ENCODE assay signal across 25 cellular contexts in the genomic region with DNA sequence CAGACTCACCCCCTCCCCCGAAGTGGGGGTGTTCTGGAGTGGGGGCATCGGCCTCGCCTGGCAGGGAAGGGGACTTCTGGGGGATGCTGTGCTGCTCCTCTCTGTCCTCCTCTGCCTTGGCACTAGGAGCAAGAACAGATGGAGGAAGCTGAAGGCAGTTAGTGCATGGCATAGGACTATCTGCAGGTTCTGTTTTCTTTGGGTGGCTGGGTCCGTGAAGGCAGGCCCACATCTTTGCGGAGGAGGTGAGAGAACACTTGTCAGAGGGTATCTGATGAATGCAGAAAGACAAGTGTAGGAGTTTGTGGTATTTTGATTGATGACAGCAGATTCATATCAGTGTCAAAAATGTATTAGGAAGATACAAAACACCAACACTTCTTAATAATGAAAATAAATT.
A peak's percentile ranks its signal among the peaks of the same experiment; 100 is the strongest.
DNase-seq lines count a peak whose midpoint lies in the region; ATAC-seq, FAIRE-seq and TF ChIP-seq lines count a peak whose summit lies in the region.
"Had no signal": no experiment of that assay in that cellular context is flagged by ENCODE, and none has a peak within 500 bp of the region (broad histone marks: within the 10 kb centered on the region; RNA-seq: fewer than 3 reads in every experiment).

No MANE protein-coding gene starts in this region.

- no peak for FAIRE-seq in K562 (lab: Jason Lieb, UNC)
- FAIRE-seq: D721Med, HepG2 had no signal

- H3K9me3 ChIP-seq in K562 (replicated peaks; ENCODE audit: control insufficient read depth, insufficient read depth, low read depth, low read length) = no peaks in the 10 kb centered on the region
- no peaks in the 10 kb centered on the region for H3K9me3 ChIP-seq in CD8-positive, alpha-beta T cell (ENCODE audit: low read length)
- H3K9me3 ChIP-seq in osteoblast (ENCODE audit: low read depth, low read length) = no peaks in the 10 kb centered on the region

- H3K27ac ChIP-seq in K562 (ENCODE audit: extremely low read depth, low read depth, low read length) = no peak overlapping the region
- no peak overlapping the region for H3K27ac ChIP-seq in CD8-positive, alpha-beta T cell (ENCODE audit: low read depth, low read length)
- no peak overlapping the region for H3K27ac ChIP-seq in osteoblast (ENCODE audit: low read depth, low read length)
- H3K27ac ChIP-seq: C4-2B, GM23248, HL-60, KMS-11 had no signal

- TF ChIP-seq RAD21 in K562 (CRISPR knock-in tag; conservative IDR thresholded peaks at IDR 0.05 in 1 of 2, IDR thresholded peaks at IDR 0.05 in 1 of 2) = no peak

- H3K4me3 Mint-ChIP-seq in neural crest cell = no peak overlapping the region
- no peak overlapping the region for H3K4me3 Mint-ChIP-seq in CD8-positive, alpha-beta T cell
- H3K4me3 Mint-ChIP-seq: H9, HFFc6 had no signal

- no peaks in the 10 kb centered on the region for H3K36me3 ChIP-seq in K562 (ENCODE audit: control insufficient read depth, insufficient read depth, low read length)
- no peaks in the 10 kb centered on the region for H3K36me3 ChIP-seq in CD8-positive, alpha-beta T cell (ENCODE audit: insufficient read depth, low read length)
- H3K36me3 ChIP-seq in osteoblast (ENCODE audit: insufficient read depth, low read length) = no peaks in the 10 kb centered on the region

- H2AFZ ChIP-seq in K562 (ENCODE audit: low read depth, low read length) (no peak overlapping the region), osteoblast (ENCODE audit: low read length) (no peak overlapping the region)
- H2AFZ ChIP-seq: GM23248 had no signal

- TF ChIP-seq POLR2A in K562 (conservative IDR thresholded peaks at IDR 0.05) = no peak

- CTCF ChIA-PET in K562 (lab: Yijun Ruan, JAX; ENCODE audit: low intra/inter-chr PET ratio) = no interaction called here
- CTCF ChIA-PET in CD8-positive, alpha-beta T cell (lab: Charles Lee) = no interaction called here

- 5% methylated on average over 5 of the region's 5 CpGs for WGBS in K562 (ENCODE audit: insufficient coverage, low coverage, missing lambda C conversion rate)

- no peak overlapping the region for H3K4me2 ChIP-seq in K562 (ENCODE audit: insufficient read depth, low read length)
- H3K4me2 ChIP-seq in osteoblast (ENCODE audit: insufficient read depth, low read length) = no peak overlapping the region
- H3K4me2 ChIP-seq: KMS-11 had no signal

- H3K9me3 Mint-ChIP-seq in neural crest cell = no peaks in the 10 kb centered on the region
- H3K9me3 Mint-ChIP-seq in CD8-positive, alpha-beta T cell = no peaks in the 10 kb centered on the region
- H3K9me3 Mint-ChIP-seq: H9, HFFc6 had no signal

- intact Hi-C loops in K562 (cut with micrococcal nuclease) = no loop called here
- intact Hi-C loops in CD8-positive, alpha-beta T cell (cut with DNase I, micrococcal nuclease) = no loop called here

- no peak for TF ChIP-seq EP300 in K562 (IDR thresholded peaks at IDR 0.05; ENCODE audit: low read length)

- H3K4me3 ChIP-seq in K562 (no peak overlapping the region), osteoblast (ENCODE audit: insufficient read depth, low read length) (no peak overlapping the region)
- H3K4me3 ChIP-seq in CD8-positive, alpha-beta T cell (ENCODE audit: low read depth, low read length) = no peak overlapping the region
- H3K4me3 ChIP-seq: GM23248 had no signal

- H3K27me3 ChIP-seq in K562 (ENCODE audit: control insufficient read depth in 2 of 2, insufficient read depth in 2 of 2, low read length in 2 of 2) (no peaks in the 10 kb centered on the region; a peak in 2 of 5 replicates), osteoblast (ENCODE audit: insufficient read depth, low read length) (no peaks in the 10 kb centered on the region)
- H3K27me3 ChIP-seq in CD8-positive, alpha-beta T cell (ENCODE audit: insufficient read depth, low read length) = no peaks in the 10 kb centered on the region

- in situ Hi-C loops in K562 (cut with MboI) = no loop called here

- H3K36me3 Mint-ChIP-seq in neural crest cell (ENCODE audit: low read depth) = no peaks in the 10 kb centered on the region
- H3K36me3 Mint-ChIP-seq in CD8-positive, alpha-beta T cell = no peaks in the 10 kb centered on the region

- peak; percentile 64 for DNase-seq in Ammon's horn (ENCODE audit: low spot score)
- DNase-seq in OCI-M1 (lab: John Stamatoyannopoulos, UW) = peak; percentile 45
- DNase-seq in K562 (ENCODE audit: extremely low read depth in 1 of 4, low spot score in 3 of 4) = no peak
- no peak for DNase-seq in neural crest cell (ENCODE audit: low read depth, low spot score)
- DNase-seq in CD8-positive, alpha-beta T cell = no peak
- DNase-seq in osteoblast (ENCODE audit: insufficient read length, low spot score, missing footprints) = no peak
- DNase-seq: AML-193, EL, GF-D8, GM23248, H9, HFFc6, NCI-H1105, NCI-H2081 treated with DMSO at 0.1 percent for 48 hours, NCI-H2171 treated with DMSO at 0.1 percent for 48 hours, NCI-H526 treated with DMSO at 0.1 percent for 48 hours, SIG-M5, T-helper 1 cell had no signal

- ATAC-seq in K562 = no peak
- no peak for ATAC-seq in CD8-positive, alpha-beta T cell
- no peak for ATAC-seq in HG02981 (IDR thresholded peaks at IDR 0.05; ENCODE audit: unreplicated experiment)
- no peak for ATAC-seq in GM21515 (IDR thresholded peaks at IDR 0.05; ENCODE audit: unreplicated experiment)
- ATAC-seq: HepG2 had no signal

- H3K27ac Mint-ChIP-seq in neural crest cell (ENCODE audit: unreplicated experiment) = peak overlapping the region; percentile 29
- H3K27ac Mint-ChIP-seq in CD8-positive, alpha-beta T cell = no peak overlapping the region
- H3K27ac Mint-ChIP-seq: H9, HFFc6 had no signal

- no TSS peak for BruUV-seq in K562 (replicated peaks; lab: Mats Ljungman, UMichigan)

- no peaks in the 10 kb centered on the region for H3K27me3 Mint-ChIP-seq in neural crest cell (ENCODE audit: low read depth)
- H3K27me3 Mint-ChIP-seq in CD8-positive, alpha-beta T cell (ENCODE audit: low read depth) = no peaks in the 10 kb centered on the region

- H3K4me1 Mint-ChIP-seq in neural crest cell = no peaks in the 10 kb centered on the region
- no peaks in the 10 kb centered on the region for H3K4me1 Mint-ChIP-seq in CD8-positive, alpha-beta T cell (ENCODE audit: low read depth)
- H3K4me1 Mint-ChIP-seq: H9 had no signal

- H3K4me1 ChIP-seq in K562 (replicated peaks in 1 of 2; ENCODE audit: control insufficient read depth in 2 of 2, insufficient read depth in 2 of 2, low read length in 2 of 2) = no peaks in the 10 kb centered on the region
- no peaks in the 10 kb centered on the region for H3K4me1 ChIP-seq in CD8-positive, alpha-beta T cell (ENCODE audit: insufficient read depth, low read length)
- H3K4me1 ChIP-seq in osteoblast (ENCODE audit: insufficient read depth, low read length) = no peaks in the 10 kb centered on the region

- H4K20me1 ChIP-seq in K562 (replicated peaks; ENCODE audit: control insufficient read depth, insufficient read depth, low read length) (no peaks in the 10 kb centered on the region), osteoblast (ENCODE audit: insufficient read depth, low read length) (no peaks in the 10 kb centered on the region)

- no peaks in the 10 kb centered on the region for H3K9me1 ChIP-seq in K562 (ENCODE audit: control insufficient read depth, insufficient read depth, low read length)

- TF ChIP-seq CTCF in K562 (IDR thresholded peaks at IDR 0.05 in 2 of 3, conservative IDR thresholded peaks at IDR 0.05 in 1 of 3; ENCODE audit: insufficient read depth in 2 of 3, low read depth in 1 of 3, low read length in 3 of 3) (no peak), neural crest cell (conservative IDR thresholded peaks at IDR 0.05) (no peak), osteoblast (IDR thresholded peaks at IDR 0.05; ENCODE audit: extremely low read depth, low read depth, low read length) (no peak)
- TF ChIP-seq CTCF in CD8-positive, alpha-beta T cell (IDR thresholded peaks at IDR 0.05) = no peak

- no peak overlapping the region for H3K9ac ChIP-seq in K562 (ENCODE audit: insufficient read depth in 1 of 2, low read depth in 2 of 2, low read length in 2 of 2)
- H3K9ac ChIP-seq: GM23248, KMS-11 had no signal

- no peaks in the 10 kb centered on the region for H3K79me2 ChIP-seq in K562 (ENCODE audit: control insufficient read depth, insufficient read depth, low read length)
- no peaks in the 10 kb centered on the region for H3K79me2 ChIP-seq in osteoblast (ENCODE audit: insufficient read depth, low read length)

- POLR2A ChIA-PET in K562 (lab: Yijun Ruan, JAX) = no interaction called here
- POLR2A ChIA-PET in CD8-positive, alpha-beta T cell (lab: Charles Lee) = no interaction called here

TF ChIP-seq in K562, 482 proteins besides CTCF, POLR2A, EP300 and RAD21 (continues in another document):
- TF ChIP-seq MAFG (tag; conservative IDR thresholded peaks at IDR 0.05) (no peak), MEIS2 (IDR thresholded peaks at IDR 0.05; ENCODE audit: partially characterized antibody) (peak; percentile 27), PRMT5 (CRISPR knock-in tag; IDR thresholded peaks at IDR 0.05) (no peak), NRF1 (conservative IDR thresholded peaks at IDR 0.05 in 1 of 2, IDR thresholded peaks at IDR 0.05 in 1 of 2) (no peak), SPI1 (IDR thresholded peaks at IDR 0.05; ENCODE audit: borderline replicate concordance, low read depth, low read length) (no peak), E2F3 (CRISPR knock-in tag; IDR thresholded peaks at IDR 0.05) (no peak)
- TF ChIP-seq, protein P1, sequence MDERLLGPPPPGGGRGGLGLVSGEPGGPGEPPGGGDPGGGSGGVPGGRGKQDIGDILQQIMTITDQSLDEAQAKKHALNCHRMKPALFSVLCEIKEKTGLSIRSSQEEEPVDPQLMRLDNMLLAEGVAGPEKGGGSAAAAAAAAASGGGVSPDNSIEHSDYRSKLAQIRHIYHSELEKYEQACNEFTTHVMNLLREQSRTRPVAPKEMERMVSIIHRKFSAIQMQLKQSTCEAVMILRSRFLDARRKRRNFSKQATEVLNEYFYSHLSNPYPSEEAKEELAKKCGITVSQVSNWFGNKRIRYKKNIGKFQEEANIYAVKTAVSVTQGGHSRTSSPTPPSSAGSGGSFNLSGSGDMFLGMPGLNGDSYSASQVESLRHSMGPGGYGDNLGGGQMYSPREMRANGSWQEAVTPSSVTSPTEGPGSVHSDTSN (CRISPR knock-in tag; IDR thresholded peaks at IDR 0.05; ENCODE audit: low read depth) = no peak
- TF ChIP-seq, protein P1 (tag; conservative IDR thresholded peaks at IDR 0.05; ENCODE audit: low read depth) = 0 out of 2 replicates have a peak, but pooled peaks have one; percentile 25

Comparison
In these comparisons a context has a peak if more than half of its experiments do, and no peak if none do; other contexts are left out.
1. DNase-seq: peak in Ammon's horn (single experiment) and OCI-M1 (single experiment); none in K562 (0 of 4), neural crest cell (single experiment), CD8-positive, alpha-beta T cell (0 of 7) and osteoblast (single experiment).